Comparison of ENCODE assay signal across 8 cellular contexts in genomic region chr11:64241430-64242153, GRCh38. TPM values are rescaled to one million over a fixed set of nuclear protein-coding genes. Genes with fewer than 3 reads are reported as not detected.
DNase-seq lines count a peak whose midpoint lies in the region; ATAC-seq and TF ChIP-seq lines count a peak whose summit lies in the region.

No MANE protein-coding gene starts in this region.

- H3K9ac ChIP-seq in GM23248, result peak overlapping the region; percentile 85

- no peaks in the 10 kb centered on the region for H3K9me2 ChIP-seq in DOHH2 (replicated peaks; ENCODE audit: control insufficient read depth, low read length)
- H3K9me2 ChIP-seq in GM23248 (ENCODE audit: insufficient read depth), result no peaks in the 10 kb centered on the region

- peaks cover 85% of the 10 kb centered on the region for H3K36me3 Mint-ChIP-seq in activated T-helper 17 cell treated with anti-CD3 and anti-CD28 coated beads, Interleukin-2, amount 50 U/mL, for 72 hours (ENCODE audit: low read depth)
- H3K36me3 Mint-ChIP-seq in neural crest cell (ENCODE audit: low read depth), result peaks cover 3% of the 10 kb centered on the region

- in situ Hi-C loops in GM23248 (cut with MboI), result no loop called here

- H3K4me3 Mint-ChIP-seq in activated T-helper 17 cell treated with anti-CD3 and anti-CD28 coated beads, Interleukin-2, amount 50 U/mL, for 72 hours, result peak overlapping the region; percentile 95
- H3K4me3 Mint-ChIP-seq in neural crest cell, result peak overlapping the region; percentile 95
- H3K4me3 Mint-ChIP-seq in stimulated activated naive CD8-positive, alpha-beta T cell treated with anti-CD3 and anti-CD28 coated beads, Interleukin-15, amount 100 ng/mL, for 72 hours, result peak overlapping the region; percentile 82 to 93

- H3K27me3 Mint-ChIP-seq in activated T-helper 17 cell treated with anti-CD3 and anti-CD28 coated beads, Interleukin-2, amount 50 U/mL, for 72 hours, result no peaks in the 10 kb centered on the region
- H3K27me3 Mint-ChIP-seq in neural crest cell (ENCODE audit: low read depth), result peaks cover 2% of the 10 kb centered on the region
- no peaks in the 10 kb centered on the region for H3K27me3 Mint-ChIP-seq in stimulated activated naive CD8-positive, alpha-beta T cell treated with anti-CD3 and anti-CD28 coated beads, Interleukin-15, amount 100 ng/mL, for 72 hours

- peaks cover 13% of the 10 kb centered on the region for H3K4me1 Mint-ChIP-seq in activated T-helper 17 cell treated with anti-CD3 and anti-CD28 coated beads, Interleukin-2, amount 50 U/mL, for 72 hours
- H3K4me1 Mint-ChIP-seq in neural crest cell, result peaks cover 21% of the 10 kb centered on the region
- peaks cover 71% of the 10 kb centered on the region for H3K4me1 Mint-ChIP-seq in stimulated activated naive CD8-positive, alpha-beta T cell treated with anti-CD3 and anti-CD28 coated beads, Interleukin-15, amount 100 ng/mL, for 72 hours

- H3K27me3 ChIP-seq in DOHH2 (ENCODE audit: control insufficient read depth, low read length), result no peaks in the 10 kb centered on the region
- no peaks in the 10 kb centered on the region for H3K27me3 ChIP-seq in GM23248 (replicated peaks; ENCODE audit: insufficient read depth)

- 2% methylated on average over 13 to 42 of the region's 53 CpGs for WGBS in GM23248 (ENCODE audit: low coverage in 1 of 2, low lambda C conversion rate in 2 of 2, missing lambda C conversion rate in 2 of 2), 2 experiments

- H2AFZ ChIP-seq in GM23248, result peak overlapping the region; percentile 36; the same call in 1 of the 2 replicates

- H3K4me3 ChIP-seq in DOHH2 (ENCODE audit: low read length) (peak overlapping the region; percentile 99), GM23248 (peak overlapping the region; percentile 75)

- peak; percentile 0 for ATAC-seq in activated T-helper 17 cell treated with anti-CD3 and anti-CD28 coated beads, Interleukin-2, amount 50 U/mL, for 72 hours (replicated peaks)
- ATAC-seq in stimulated activated naive CD8-positive, alpha-beta T cell treated with anti-CD3 and anti-CD28 coated beads, Interleukin-15, amount 100 ng/mL, for 72 hours, result peak; percentile 31

- peak overlapping the region; percentile 96 for H3K27ac Mint-ChIP-seq in activated T-helper 17 cell treated with anti-CD3 and anti-CD28 coated beads, Interleukin-2, amount 50 U/mL, for 72 hours
- peak overlapping the region; percentile 96 for H3K27ac Mint-ChIP-seq in neural crest cell (ENCODE audit: unreplicated experiment)
- H3K27ac Mint-ChIP-seq in stimulated activated naive CD8-positive, alpha-beta T cell treated with anti-CD3 and anti-CD28 coated beads, Interleukin-15, amount 100 ng/mL, for 72 hours, result peak overlapping the region; percentile 92 to 97

- H3F3A ChIP-seq in DOHH2 (ENCODE audit: control insufficient read depth, insufficient read depth), result peaks cover 44% of the 10 kb centered on the region
- H3F3A ChIP-seq in GM23248 (ENCODE audit: insufficient read depth), result peaks cover 18% of the 10 kb centered on the region; the same call in 1 of the 2 replicates

- H3K4me1 ChIP-seq in DOHH2 (ENCODE audit: control insufficient read depth, low read length), result peaks cover 70% of the 10 kb centered on the region
- peaks cover 15% of the 10 kb centered on the region for H3K4me1 ChIP-seq in GM23248 (ENCODE audit: insufficient read depth)

- DNase-seq in GM23248 (peak; percentile 99), LHCN-M2 (ENCODE audit: low read depth) (peak; percentile 63), RPMI7951 (ENCODE audit: low read depth) (peak; percentile 97), fibroblast of the conjunctiva (ENCODE audit: low read depth) (peak; percentile 99), neural crest cell (ENCODE audit: low read depth, low spot score) (peak; percentile 100)
- DNase-seq in stimulated activated naive CD8-positive, alpha-beta T cell treated with anti-CD3 and anti-CD28 coated beads, Interleukin-15, amount 100 ng/mL, for 72 hours, result peak; percentile 100

- no peaks in the 10 kb centered on the region for H3K9me3 Mint-ChIP-seq in activated T-helper 17 cell treated with anti-CD3 and anti-CD28 coated beads, Interleukin-2, amount 50 U/mL, for 72 hours
- no peaks in the 10 kb centered on the region for H3K9me3 Mint-ChIP-seq in neural crest cell
- no peaks in the 10 kb centered on the region for H3K9me3 Mint-ChIP-seq in stimulated activated naive CD8-positive, alpha-beta T cell treated with anti-CD3 and anti-CD28 coated beads, Interleukin-15, amount 100 ng/mL, for 72 hours

- H3K79me2 ChIP-seq in DOHH2 (ENCODE audit: control insufficient read depth, low read length) (peaks cover 48% of the 10 kb centered on the region), GM23248 (ENCODE audit: insufficient read depth) (peaks cover 46% of the 10 kb centered on the region)

- H3K4me2 ChIP-seq in DOHH2 (ENCODE audit: low read length) (peak overlapping the region; percentile 77), GM23248 (ENCODE audit: unreplicated experiment) (peak overlapping the region; percentile 72)

- H3K27ac ChIP-seq in DOHH2 (ENCODE audit: low read depth, low read length), result peak overlapping the region; percentile 97
- H3K27ac ChIP-seq in GM23248, result peak overlapping the region; percentile 45

- TF ChIP-seq CTCF in DOHH2 (IDR thresholded peaks at IDR 0.05; ENCODE audit: low read depth, low read length, poor library complexity, severe bottlenecking) (peak; percentile 14), neural crest cell (conservative IDR thresholded peaks at IDR 0.05) (no peak)

- H4K20me1 ChIP-seq in DOHH2 (ENCODE audit: control insufficient read depth, insufficient read depth, low read depth, low read length) (no peaks in the 10 kb centered on the region), GM23248 (ENCODE audit: insufficient read depth) (no peaks in the 10 kb centered on the region)

- H3K36me3 ChIP-seq in DOHH2 (ENCODE audit: control insufficient read depth, low read length), result peaks cover 74% of the 10 kb centered on the region
- no peaks in the 10 kb centered on the region; the same call in 1 of the 2 replicates for H3K36me3 ChIP-seq in GM23248 (ENCODE audit: low read depth)

- no peaks in the 10 kb centered on the region for H3K9me3 ChIP-seq in DOHH2 (ENCODE audit: control insufficient read depth, insufficient read depth, low read length)
- no peaks in the 10 kb centered on the region for H3K9me3 ChIP-seq in GM23248 (ENCODE audit: low read depth)

RNA-seq across cellular contexts. Expression of gene FKBP2, which starts 0.7 kb away (rescaled TPM):
- 40.7 and 54.4 TPM in 2 replicates for total RNA-seq in GM23248 (2014; rRNA removed; shearing (Covaris generic))
- 185 and 188 TPM in 2 replicates for polyA plus RNA-seq in GM23248 (2016; fragmentation: Nextera tagmentation; extraction: Ambion mirVana)
- total RNA-seq in LHCN-M2 (2014; rRNA removed) (77.7 and 80.8 TPM in 2 replicates), neural crest cell (29.2 and 33.7 TPM in 2 replicates)
- 224 TPM for polyA plus RNA-seq in LHCN-M2 (2012)
- total RNA-seq in RPMI7951 (2014; rRNA removed; shearing (Covaris generic)), result 76.3 and 109 TPM in 2 replicates
- total RNA-seq in activated T-helper 17 cell treated with anti-CD3 and anti-CD28 coated beads, Interleukin-2, amount 50 U/mL, for 72 hours, result 10 to 100 TPM; 16.3 to 45.2 TPM

RNA-seq across cellular contexts. Expression of gene PPP1R14B, which starts 5.2 kb away (rescaled TPM):
- 231 and 239 TPM in 2 replicates for total RNA-seq in GM23248 (2014; rRNA removed; shearing (Covaris generic))
- 115 and 150 TPM in 2 replicates for polyA plus RNA-seq in GM23248 (2016; fragmentation: Nextera tagmentation; extraction: Ambion mirVana)
- total RNA-seq in LHCN-M2 (2014; rRNA removed) (696 and 750 TPM in 2 replicates), neural crest cell (286 and 296 TPM in 2 replicates)
- 1,106 TPM for polyA plus RNA-seq in LHCN-M2 (2012)
- 418 and 531 TPM in 2 replicates for total RNA-seq in RPMI7951 (2014; rRNA removed; shearing (Covaris generic))
- 100 to 1,000 TPM; 236 to 276 TPM for total RNA-seq in activated T-helper 17 cell treated with anti-CD3 and anti-CD28 coated beads, Interleukin-2, amount 50 U/mL, for 72 hours

RNA-seq across cellular contexts. Expression of gene VEGFB, which starts 7.2 kb away (rescaled TPM):
- 17.7 and 27.8 TPM in 2 replicates for total RNA-seq in GM23248 (2014; rRNA removed; shearing (Covaris generic))
- polyA plus RNA-seq in GM23248 (2016; fragmentation: Nextera tagmentation; extraction: Ambion mirVana), result 21.6 and 22.6 TPM in 2 replicates
- total RNA-seq in LHCN-M2 (2014; rRNA removed), result 50.2 and 56.9 TPM in 2 replicates
- 284 TPM for polyA plus RNA-seq in LHCN-M2 (2012)
- total RNA-seq in RPMI7951 (2014; rRNA removed; shearing (Covaris generic)), result 45.7 and 51.3 TPM in 2 replicates
- 10 to 100 TPM; 74.1 to 83.5 TPM for total RNA-seq in activated T-helper 17 cell treated with anti-CD3 and anti-CD28 coated beads, Interleukin-2, amount 50 U/mL, for 72 hours
- 61.2 and 62.7 TPM in 2 replicates for total RNA-seq in neural crest cell

RNA-seq across cellular contexts. Expression of gene PLCB3, which starts 9.7 kb away (rescaled TPM):
- total RNA-seq in GM23248 (2014; rRNA removed; shearing (Covaris generic)), result 32.7 and 41.7 TPM in 2 replicates
- polyA plus RNA-seq in GM23248 (2016; fragmentation: Nextera tagmentation; extraction: Ambion mirVana), result 6.5 and 7.5 TPM in 2 replicates
- total RNA-seq in LHCN-M2 (2014; rRNA removed) (92.5 and 100 TPM in 2 replicates), neural crest cell (36.4 and 40.5 TPM in 2 replicates)
- 53.6 TPM for polyA plus RNA-seq in LHCN-M2 (2012)
- 48.1 and 60.4 TPM in 2 replicates for total RNA-seq in RPMI7951 (2014; rRNA removed; shearing (Covaris generic))
- 10 to 100 TPM; 13.1 to 22.8 TPM for total RNA-seq in activated T-helper 17 cell treated with anti-CD3 and anti-CD28 coated beads, Interleukin-2, amount 50 U/mL, for 72 hours

RNA-seq across cellular contexts. Expression of gene DNAJC4, which starts 11.2 kb away (rescaled TPM):
- total RNA-seq in GM23248 (2014; rRNA removed; shearing (Covaris generic)), result 2.7 and 11.0 TPM in 2 replicates
- 33.4 and 34.7 TPM in 2 replicates for polyA plus RNA-seq in GM23248 (2016; fragmentation: Nextera tagmentation; extraction: Ambion mirVana)
- total RNA-seq in LHCN-M2 (2014; rRNA removed) (4.4 and 8.3 TPM in 2 replicates), neural crest cell (27.2 TPM in 2 replicates)
- 7.8 TPM for polyA plus RNA-seq in LHCN-M2 (2012)
- 17.2 and 23.7 TPM in 2 replicates for total RNA-seq in RPMI7951 (2014; rRNA removed; shearing (Covaris generic))
- 10 to 100 TPM; 19.9 to 39.7 TPM for total RNA-seq in activated T-helper 17 cell treated with anti-CD3 and anti-CD28 coated beads, Interleukin-2, amount 50 U/mL, for 72 hours

Comparison
In these comparisons a context has a peak if more than half of its experiments do, and no peak if none do; other contexts are left out.
1. Peak in every context shown above with its lines: DNase-seq, ATAC-seq, H3K4me3 ChIP-seq and H3K27ac ChIP-seq.